In genomic region chr14:89256951-89257350, GRCh38 we compare ENCODE assay signal across 20 cellular contexts.
"Had no signal": no experiment of that assay in that cellular context is flagged by ENCODE, and none has a peak within 500 bp of the region (broad histone marks: within the 10 kb centered on the region; RNA-seq: fewer than 3 reads in every experiment).

No MANE protein-coding gene starts in this region.

- DNase-seq: effector memory CD8-positive, alpha-beta T cell; head of caudate nucleus; left colon; left ventricle myocardium superior; mesendoderm; naive thymus-derived CD4-positive, alpha-beta T cell; posterior cingulate gyrus; spleen; stimulated activated CD4-positive, alpha-beta T cell treated with anti-CD3 and anti-CD28 coated beads, Interleukin-15, amount 100 ng/mL, for 24 hours; stimulated activated CD4-positive, alpha-beta T cell treated with anti-CD3 and anti-CD28 coated beads, Interleukin-1b, Interleukin-23, amount 100 ng/mL, for 48 hours; stimulated activated CD4-positive, alpha-beta T cell treated with anti-CD3 and anti-CD28 coated beads, Interleukin-4, amount 100 ng/mL, for 4 hours; stimulated activated naive CD4-positive, alpha-beta T cell treated with Interleukin-2 at 50 U/mL for 16 hours; trophoblast cell had no signal

- H3K27me3 Mint-ChIP-seq: dendritic cell treated with granulocyte-macrophage colony-stimulating factor and Interleukin-4, amounts not matched to agents 40 ng/mL and 50 ng/mL, for 4 days; effector memory CD8-positive, alpha-beta T cell; naive thymus-derived CD4-positive, alpha-beta T cell had no signal

- H3K4me3 Mint-ChIP-seq: dendritic cell treated with granulocyte-macrophage colony-stimulating factor and Interleukin-4, amounts not matched to agents 40 ng/mL and 50 ng/mL, for 4 days; effector memory CD8-positive, alpha-beta T cell; naive thymus-derived CD4-positive, alpha-beta T cell; neural crest cell had no signal

- H3K4me3 ChIP-seq: esophagus muscularis mucosa, hepatocyte, lung, spleen had no signal

- H3K27ac ChIP-seq: epithelial cell of prostate, esophagus muscularis mucosa, hepatocyte, spleen had no signal

- H3K9me3 Mint-ChIP-seq: dendritic cell treated with granulocyte-macrophage colony-stimulating factor and Interleukin-4, amounts not matched to agents 40 ng/mL and 50 ng/mL, for 4 days; effector memory CD8-positive, alpha-beta T cell had no signal

- ATAC-seq: effector memory CD8-positive, alpha-beta T cell; left colon; naive thymus-derived CD4-positive, alpha-beta T cell; sciatic nerve had no signal
